In genomic region chr5:174990909-174991308, GRCh38 we compare ENCODE assay signal across 20 cellular contexts.
A peak's percentile ranks its signal among the peaks of the same experiment; 100 is the strongest.
DNase-seq lines count a peak whose midpoint lies in the region; ATAC-seq, FAIRE-seq and TF ChIP-seq lines count a peak whose summit lies in the region.
"Had no signal": no experiment of that assay in that cellular context is flagged by ENCODE, and none has a peak within 500 bp of the region (broad histone marks: within the 10 kb centered on the region; RNA-seq: fewer than 3 reads in every experiment).

No MANE protein-coding gene starts in this region.

- H3K27me3 ChIP-seq in pancreas (no peaks in the 10 kb centered on the region), aorta (ENCODE audit: control insufficient read depth in 1 of 2, insufficient read depth in 2 of 2, low read length in 1 of 2) (no peaks in the 10 kb centered on the region)
- H3K27me3 ChIP-seq: Peyer's patch had no signal

- WGBS in pancreas, 2 donors, result 33% methylated on average over 1 of the region's 1 CpG
- 6 to 7% methylated on average over 1 of the region's 1 CpG for WGBS in aorta, 2 donors

- H3K4me3 ChIP-seq in pancreas, result no peak overlapping the region
- peak overlapping the region in 1 of 2 donors; percentile 36 for H3K4me3 ChIP-seq in aorta (ENCODE audit: low read length in 2 of 2)
- H3K4me3 ChIP-seq: Peyer's patch had no signal

- ATAC-seq in Right ventricle myocardium inferior (peak; percentile 89), Right ventricle myocardium superior (ENCODE audit: poor library complexity) (peak; percentile 83), pancreas (peak; percentile 80 to 99 (median 91)), aorta (ENCODE audit: low FRiP score) (peak; percentile 88), HG03196 (IDR thresholded peaks at IDR 0.05; ENCODE audit: unreplicated experiment) (no peak), GM18498 (IDR thresholded peaks at IDR 0.05; ENCODE audit: unreplicated experiment) (no peak)

- DNase-seq in Right ventricle myocardium inferior (ENCODE audit: missing footprints) (peak; percentile 63), cardiac septum (ENCODE audit: low spot score) (no peak), Right ventricle myocardium superior (peak; percentile 54), pancreas (peak in 3 of 6 donors; percentile 26 to 43 (median 38)), aorta (peak in 1 of 2 donors; percentile 78), T-helper 2 cell (no peak)
- DNase-seq: CD4-positive, CD25-positive, alpha-beta regulatory T cell; EL; H7; IMR-90; Kasumi-1; NCI-H1105 treated with DMSO at 0.1 percent for 48 hours; NCI-H187; NCI-H226; NCI-H524 treated with DMSO at 0.1 percent for 48 hours; Peyer's patch; SHP77 treated with DMSO at 0.1 percent for 48 hours had no signal

- H3K36me3 ChIP-seq in pancreas, result no peaks in the 10 kb centered on the region
- H3K36me3 ChIP-seq in aorta (ENCODE audit: control insufficient read depth in 1 of 2, insufficient read depth in 2 of 2, low read length in 1 of 2), result no peaks in the 10 kb centered on the region
- H3K36me3 ChIP-seq: Peyer's patch had no signal

- H3K4me1 ChIP-seq in pancreas, result peaks cover 0 to 3% (median 0%) of the 10 kb centered on the region in 3 donors
- H3K4me1 ChIP-seq in aorta (ENCODE audit: control insufficient read depth in 1 of 2, insufficient read depth in 2 of 2, low read length in 2 of 2), result peaks cover 2 to 9% of the 10 kb centered on the region in 2 donors
- H3K4me1 ChIP-seq: Peyer's patch had no signal

- no peak for FAIRE-seq in pancreas (lab: Jason Lieb, UNC)

- H3K27ac ChIP-seq in pancreas (no peak overlapping the region), aorta (ENCODE audit: low read depth in 1 of 2, low read length in 2 of 2) (peak overlapping the region in 1 of 2 donors; percentile 88)
- H3K27ac ChIP-seq: 22Rv1, Peyer's patch had no signal

- intact Hi-C loops in Right ventricle myocardium inferior (cut with DNase I) (no loop called here), cardiac septum (cut with DNase I) (no loop called here), Right ventricle myocardium superior (cut with DNase I) (no loop called here), pancreas (cut with DNase I) (no loop called here), aorta (cut with DNase I) (loop anchor here in 1 of 2 donors (5.0 kb wide), 1 partner anchor 56 kb away; no protein-coding TSS in a partner anchor)

- TF ChIP-seq CTCF in pancreas (IDR thresholded peaks at IDR 0.05), result no peak

- H3K9me3 ChIP-seq in pancreas (no peaks in the 10 kb centered on the region), aorta (ENCODE audit: control insufficient read depth, low read length) (no peaks in the 10 kb centered on the region)
- H3K9me3 ChIP-seq: Peyer's patch had no signal

Comparison
In these comparisons a context has a peak if more than half of its experiments do, and no peak if none do; other contexts are left out.
1. DNase-seq: peak in Right ventricle myocardium inferior (single experiment) and Right ventricle myocardium superior (single experiment); none in cardiac septum (single experiment) and T-helper 2 cell (0 of 5).
2. ATAC-seq: peak in Right ventricle myocardium inferior (single experiment), Right ventricle myocardium superior (single experiment), pancreas (4 of 4) and aorta (single experiment); none in HG03196 (single experiment) and GM18498 (single experiment).